21 cellular contexts compared by ENCODE assay signal in the genomic region with DNA sequence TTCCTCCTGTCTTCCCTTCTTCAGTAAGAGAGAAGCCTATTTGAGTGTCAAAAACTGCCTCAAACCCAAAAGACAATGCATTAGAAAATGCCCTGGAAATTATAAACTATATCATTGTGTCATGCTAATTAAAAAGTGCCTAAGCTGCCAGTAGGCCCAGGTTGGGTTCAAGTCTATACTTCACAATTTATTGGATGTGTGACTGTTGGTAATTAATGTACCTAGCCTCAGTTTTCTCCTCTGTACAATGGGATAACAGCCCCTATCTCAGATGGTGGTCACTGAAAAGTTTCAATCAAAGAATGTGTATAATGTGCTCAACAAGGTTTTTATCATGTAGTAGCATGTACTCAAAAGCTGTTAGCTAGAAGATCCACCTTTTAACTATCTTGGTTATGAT.
DNase-seq lines count a peak whose midpoint lies in the region; ATAC-seq and TF ChIP-seq lines count a peak whose summit lies in the region.
"Had no signal": no experiment of that assay in that cellular context is flagged by ENCODE, and none has a peak within 500 bp of the region (broad histone marks: within the 10 kb centered on the region; RNA-seq: fewer than 3 reads in every experiment).

No MANE protein-coding gene starts in this region.

- H3K4me1 ChIP-seq in RWPE2 (ENCODE audit: insufficient read depth, poor library complexity, severe bottlenecking) = peaks cover 11% of the 10 kb centered on the region
- peaks cover 52% of the 10 kb centered on the region for H3K4me1 ChIP-seq in skeletal muscle satellite cell (ENCODE audit: control insufficient read depth, insufficient read depth, low read length)
- H3K4me1 ChIP-seq in H9 (ENCODE audit: insufficient read depth, low read length) = no peaks in the 10 kb centered on the region
- no peaks in the 10 kb centered on the region for H3K4me1 ChIP-seq in upper lobe of right lung

- H3K27me3 Mint-ChIP-seq in Calu3 (ENCODE audit: unreplicated experiment) (no peaks in the 10 kb centered on the region), H9 (ENCODE audit: low read depth) (no peaks in the 10 kb centered on the region; the same call in 1 of the 2 replicates)
- H3K27me3 Mint-ChIP-seq: CD4-positive, alpha-beta T cell had no signal

- no peaks in the 10 kb centered on the region for H3K9me3 Mint-ChIP-seq in Calu3 (ENCODE audit: low read depth, unreplicated experiment)
- H3K9me3 Mint-ChIP-seq in H9 = no peaks in the 10 kb centered on the region
- H3K9me3 Mint-ChIP-seq: CD4-positive, alpha-beta T cell had no signal

- H4K91ac ChIP-seq in H9 (ENCODE audit: insufficient read length, low read depth, low read length) = no peak overlapping the region

- CTCF ChIA-PET in Calu3 (lab: Charles Lee) = interaction anchor here (1.1 kb wide), 1 partner anchor 10 kb away, joined by 4 read pairs; no protein-coding TSS in a partner anchor

- no peak overlapping the region for H4K5ac ChIP-seq in H9 (ENCODE audit: insufficient read length, low read depth, low read length)

- no peak overlapping the region for H3T11ph ChIP-seq in H9 (ENCODE audit: low read length)

- H2BK20ac ChIP-seq in H9 (ENCODE audit: low read depth, low read length, poor library complexity, severe bottlenecking) = no peak overlapping the region

- H3K14ac ChIP-seq in H9 (ENCODE audit: insufficient read depth, low read length) = no peak overlapping the region

- no peaks in the 10 kb centered on the region for H4K20me1 ChIP-seq in H9 (ENCODE audit: control insufficient read depth, insufficient read depth, insufficient read length)
- H4K20me1 ChIP-seq: BLaER1 treated with 17β-estradiol and CSF1 and Interleukin-3, amounts not matched to agents 10 nM and 100 nM had no signal

- ATAC-seq in RWPE2 (ENCODE audit: low read depth) (no peak), HG03097 (IDR thresholded peaks at IDR 0.05; ENCODE audit: low FRiP score, unreplicated experiment) (no peak), upper lobe of right lung (no peak)
- ATAC-seq: GM12878, Panc1 had no signal

- no peak overlapping the region for H2BK120ac ChIP-seq in H9 (ENCODE audit: low read depth, low read length, poor library complexity, severe bottlenecking)

- no peaks in the 10 kb centered on the region for H3K79me1 ChIP-seq in H9 (ENCODE audit: insufficient read depth, low read depth, low read length, poor library complexity, severe bottlenecking)

- no peak overlapping the region for H3K4ac ChIP-seq in H9 (ENCODE audit: low read depth, low read length)

- H3K23ac ChIP-seq in H9 (ENCODE audit: insufficient read length, low read depth, low read length) = no peak overlapping the region

- H3K9me3 ChIP-seq in RWPE2 (ENCODE audit: severe bottlenecking) (no peaks in the 10 kb centered on the region), skeletal muscle satellite cell (replicated peaks; ENCODE audit: low read length) (no peaks in the 10 kb centered on the region), H9 (ENCODE audit: control insufficient read depth, low read depth, low read length) (no peaks in the 10 kb centered on the region), upper lobe of right lung (no peaks in the 10 kb centered on the region)
- H3K9me3 ChIP-seq: BLaER1 treated with 17β-estradiol and CSF1 and Interleukin-3, amounts not matched to agents 10 nM and 100 nM; MG63 had no signal

- no peaks in the 10 kb centered on the region for H3K36me3 ChIP-seq in RWPE2 (ENCODE audit: low read depth)
- H3K36me3 ChIP-seq in skeletal muscle satellite cell (ENCODE audit: insufficient read depth, low read length) = no peaks in the 10 kb centered on the region
- no peaks in the 10 kb centered on the region for H3K36me3 ChIP-seq in upper lobe of right lung
- H3K36me3 ChIP-seq: BLaER1 treated with 17β-estradiol and CSF1 and Interleukin-3, amounts not matched to agents 10 nM and 100 nM; MG63 had no signal

- no peak overlapping the region for H3K4me3 ChIP-seq in RWPE2 (ENCODE audit: severe bottlenecking)
- no peak overlapping the region for H3K4me3 ChIP-seq in skeletal muscle satellite cell (ENCODE audit: low read length)
- H3K4me3 ChIP-seq in upper lobe of right lung = no peak overlapping the region
- H3K4me3 ChIP-seq: BLaER1 treated with 17β-estradiol and CSF1 and Interleukin-3, amounts not matched to agents 10 nM and 100 nM; GM12878; MG63; SK-N-MC had no signal

- H2BK5ac ChIP-seq in H9 (ENCODE audit: insufficient read length, low read length) = no peak overlapping the region

- no peak overlapping the region for H2BK12ac ChIP-seq in H9 (ENCODE audit: insufficient read length, low read depth, low read length)

- no peak overlapping the region for H4K8ac ChIP-seq in H9 (replicated peaks; ENCODE audit: insufficient read length, low read depth, low read length)

- H3K4me3 Mint-ChIP-seq in Calu3 (ENCODE audit: low read depth, unreplicated experiment) (no peak overlapping the region), H9 (no peak overlapping the region)
- H3K4me3 Mint-ChIP-seq: CD4-positive, alpha-beta T cell had no signal

- no peak overlapping the region for H3K4me2 ChIP-seq in skeletal muscle satellite cell (ENCODE audit: low read length)
- H3K4me2 ChIP-seq in H9 (ENCODE audit: insufficient read depth, insufficient read length, low read length) = no peak overlapping the region
- H3K4me2 ChIP-seq: BLaER1 treated with 17β-estradiol and CSF1 and Interleukin-3, amounts not matched to agents 10 nM and 100 nM had no signal

- H3K18ac ChIP-seq in H9 (ENCODE audit: insufficient read length, low read depth, low read length) = no peak overlapping the region

- BruUV-seq in Calu3 (replicated peaks; lab: Mats Ljungman, UMichigan) = no TSS peak

- H2AFZ ChIP-seq in H9 (ENCODE audit: low read length) = no peak overlapping the region

- DNase-seq in Calu3 (no peak), RWPE2 (ENCODE audit: low spot score) (no peak), epithelial cell of prostate (ENCODE audit: low read depth, low spot score) (no peak), H9 (no peak), upper lobe of right lung (no peak)
- DNase-seq: CD4-positive, alpha-beta T cell; COR-L47; MG63; NCI-H1105 treated with DMSO at 0.1 percent for 48 hours; NCI-H146; NCI-H2029; NCI-H2227 treated with DMSO at 0.1 percent for 48 hours; NCI-H526 treated with DMSO at 0.1 percent for 48 hours; SHP77 treated with DMSO at 0.1 percent for 48 hours had no signal

- H3K79me2 ChIP-seq in H9 (ENCODE audit: insufficient read depth, low read length) = no peaks in the 10 kb centered on the region

- no peak overlapping the region for H2AK5ac ChIP-seq in H9 (ENCODE audit: insufficient read length, low read length)

- H3K36me3 Mint-ChIP-seq in Calu3 (ENCODE audit: insufficient read depth, unreplicated experiment) = peaks cover 85% of the 10 kb centered on the region
- no peaks in the 10 kb centered on the region for H3K36me3 Mint-ChIP-seq in H9 (ENCODE audit: insufficient read depth in 1 of 3, low read depth in 3 of 3)

- H3K56ac ChIP-seq in H9 (ENCODE audit: insufficient read length, low read depth, low read length) = no peak overlapping the region

- H3K27ac Mint-ChIP-seq in Calu3 (ENCODE audit: unreplicated experiment) = peak overlapping the region; percentile 89
- H3K27ac Mint-ChIP-seq in H9 = no peak overlapping the region
- H3K27ac Mint-ChIP-seq: CD4-positive, alpha-beta T cell had no signal

- no peak overlapping the region for H2BK15ac ChIP-seq in H9 (ENCODE audit: low read depth, low read length)

- intact Hi-C loops in Calu3 (cut with micrococcal nuclease; ENCODE audit: unreplicated experiment) = loop anchor here (5.0 kb wide), 1 partner anchor 247 kb away; a partner anchor contains a TSS
- intact Hi-C loops in upper lobe of right lung (cut with DNase I) = no loop called here

- no peaks in the 10 kb centered on the region for H3K23me2 ChIP-seq in H9 (ENCODE audit: insufficient read length, low read depth, low read length, poor library complexity, severe bottlenecking)

- H3K27ac ChIP-seq in RWPE2 (ENCODE audit: poor library complexity, severe bottlenecking) = peak overlapping the region; percentile 54
- H3K27ac ChIP-seq in epithelial cell of prostate = peak overlapping the region; percentile 75
- H3K27ac ChIP-seq in H9 (ENCODE audit: insufficient read length, low read depth, low read length) = no peak overlapping the region
- H3K27ac ChIP-seq in upper lobe of right lung = no peak overlapping the region
- H3K27ac ChIP-seq: BLaER1 treated with 17β-estradiol and CSF1 and Interleukin-3, amounts not matched to agents 10 nM and 100 nM; RWPE1; SK-N-MC had no signal

- H3K4me1 Mint-ChIP-seq in Calu3 (ENCODE audit: low read depth, unreplicated experiment) (peaks cover 54% of the 10 kb centered on the region), H9 (peaks cover 10 to 12% of the 10 kb centered on the region in 2 experiments)

- H3K9ac ChIP-seq in skeletal muscle satellite cell (ENCODE audit: low read depth, low read length) (peak overlapping the region; percentile 58), H9 (ENCODE audit: extremely low read depth, insufficient read length, low read length) (no peak overlapping the region)
- H3K9ac ChIP-seq: BLaER1 treated with 17β-estradiol and CSF1 and Interleukin-3, amounts not matched to agents 10 nM and 100 nM had no signal

- H3K27me3 ChIP-seq in RWPE2 (ENCODE audit: insufficient read depth, poor library complexity, severe bottlenecking) (no peaks in the 10 kb centered on the region), skeletal muscle satellite cell (ENCODE audit: control insufficient read depth, insufficient read depth, low read length) (no peaks in the 10 kb centered on the region), H9 (ENCODE audit: insufficient read depth, low read length) (no peaks in the 10 kb centered on the region), upper lobe of right lung (no peaks in the 10 kb centered on the region)
- H3K27me3 ChIP-seq: BLaER1 treated with 17β-estradiol and CSF1 and Interleukin-3, amounts not matched to agents 10 nM and 100 nM; MG63 had no signal

- no peak for TF ChIP-seq CTCF in Calu3 (IDR thresholded peaks at IDR 0.05; ENCODE audit: unreplicated experiment)
- TF ChIP-seq CTCF in RWPE2 (IDR thresholded peaks at IDR 0.05; ENCODE audit: poor library complexity, severe bottlenecking) = no peak
- no peak for TF ChIP-seq CTCF in H9 (conservative IDR thresholded peaks at IDR 0.05)
- no peak for TF ChIP-seq CTCF in upper lobe of right lung (IDR thresholded peaks at IDR 0.05)

Comparison
In these comparisons a context has a peak if more than half of its experiments do, and no peak if none do; other contexts are left out.
1. H3K27ac ChIP-seq: peak in RWPE2 (single experiment) and epithelial cell of prostate (single experiment); none in H9 (single experiment) and upper lobe of right lung (single experiment).